In the genomic region with DNA sequence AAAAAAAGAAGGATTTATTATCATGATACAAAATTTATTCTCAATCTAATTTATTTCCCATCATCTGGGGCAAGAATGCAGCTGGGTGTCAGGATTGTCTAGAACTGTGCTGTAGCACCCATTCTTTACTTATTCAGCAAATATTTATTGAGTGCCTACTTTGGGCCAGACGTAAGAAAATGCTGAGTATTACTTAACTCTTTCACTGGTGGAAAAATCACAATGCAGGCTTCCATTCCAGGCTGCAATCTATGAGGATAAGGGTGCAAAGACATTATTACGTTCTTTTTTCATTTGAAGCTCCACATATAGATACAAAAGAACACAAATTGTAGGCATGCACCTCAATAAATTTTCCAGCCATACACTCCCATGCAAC, we compare ENCODE assay signal across 32 cellular contexts.
"Had no signal": no experiment of that assay in that cellular context is flagged by ENCODE, and none has a peak within 500 bp of the region (broad histone marks: within the 10 kb centered on the region; RNA-seq: fewer than 3 reads in every experiment).

No MANE protein-coding gene starts in this region.

- H3K27ac Mint-ChIP-seq: activated CD4-positive, alpha-beta memory T cell treated with anti-CD3 and anti-CD28 coated beads for 36 hours; activated CD4-positive, alpha-beta T cell treated with anti-CD3 and anti-CD28 coated beads for 36 hours; activated CD4-positive, alpha-beta T cell treated with anti-CD3 and anti-CD28 coated beads, Interleukin-2, amount 10 ng/mL, durations not matched to agents 24 days and 14 days; activated CD8-positive, alpha-beta memory T cell treated with anti-CD3 and anti-CD28 coated beads, Interleukin-2, amount 10 ng/mL, durations not matched to agents 7 days and 5 days; activated CD8-positive, alpha-beta T cell treated with anti-CD3 and anti-CD28 coated beads, Interleukin-2, amount 10 ng/mL, durations not matched to agents 7 days and 5 days; activated naive CD4-positive, alpha-beta T cell treated with anti-CD3 and anti-CD28 coated beads for 36 hours; activated naive CD4-positive, alpha-beta T cell treated with anti-CD3 and anti-CD28 coated beads, Interleukin-2, amount 50 U/mL, for 24 hours; activated naive CD8-positive, alpha-beta T cell treated with anti-CD3 and anti-CD28 coated beads for 36 hours; activated naive CD8-positive, alpha-beta T cell treated with anti-CD3 and anti-CD28 coated beads, Interleukin-2, amount 50 U/mL, for 24 hours; activated T-helper 1 cell treated with anti-CD3 and anti-CD28 coated beads, Interleukin-12 subunit alpha, Interleukin-12 subunit beta, Interleukin-2, Interleukin-4 antibody, amounts not matched to agents 30 ng/mL and 10 ng/mL and 1 ng/mL, durations not matched to agents 14 hours and 24 hours and 36 hours; activated T-helper 2 cell treated with anti-CD3 and anti-CD28 coated beads, Interferon-gamma antibody, Interleukin-2, Interleukin-4, amounts not matched to agents 10 μg/mL and 5 μg/mL and 100 μg/mL, durations not matched to agents 14 hours and 24 hours and 36 hours had no signal

- H3K4me3 ChIP-seq: adrenal gland, body of pancreas, cardiac muscle cell, colonic mucosa had no signal

- H3K36me3 Mint-ChIP-seq: activated CD4-positive, alpha-beta memory T cell treated with anti-CD3 and anti-CD28 coated beads for 36 hours; activated CD8-positive, alpha-beta memory T cell treated with anti-CD3 and anti-CD28 coated beads, Interleukin-2, amount 10 ng/mL, durations not matched to agents 7 days and 5 days; activated naive CD4-positive, alpha-beta T cell treated with anti-CD3 and anti-CD28 coated beads, Interleukin-2, amount 50 U/mL, for 24 hours; activated naive CD8-positive, alpha-beta T cell treated with anti-CD3 and anti-CD28 coated beads for 36 hours had no signal

- H3K4me3 Mint-ChIP-seq: activated CD4-positive, alpha-beta memory T cell treated with anti-CD3 and anti-CD28 coated beads for 36 hours; activated CD4-positive, alpha-beta T cell treated with anti-CD3 and anti-CD28 coated beads for 36 hours; activated CD4-positive, alpha-beta T cell treated with anti-CD3 and anti-CD28 coated beads, Interleukin-2, amount 10 ng/mL, durations not matched to agents 24 days and 14 days; activated CD8-positive, alpha-beta memory T cell treated with anti-CD3 and anti-CD28 coated beads, Interleukin-2, amount 10 ng/mL, durations not matched to agents 7 days and 5 days; activated CD8-positive, alpha-beta T cell treated with anti-CD3 and anti-CD28 coated beads, Interleukin-2, amount 10 ng/mL, durations not matched to agents 7 days and 5 days; activated naive CD4-positive, alpha-beta T cell treated with anti-CD3 and anti-CD28 coated beads for 36 hours; activated naive CD4-positive, alpha-beta T cell treated with anti-CD3 and anti-CD28 coated beads, Interleukin-2, amount 50 U/mL, for 24 hours; activated naive CD8-positive, alpha-beta T cell treated with anti-CD3 and anti-CD28 coated beads for 36 hours; activated naive CD8-positive, alpha-beta T cell treated with anti-CD3 and anti-CD28 coated beads, Interleukin-2, amount 50 U/mL, for 24 hours; activated T-helper 1 cell treated with anti-CD3 and anti-CD28 coated beads, Interleukin-12 subunit alpha, Interleukin-12 subunit beta, Interleukin-2, Interleukin-4 antibody, amounts not matched to agents 30 ng/mL and 10 ng/mL and 1 ng/mL, durations not matched to agents 14 hours and 24 hours and 36 hours had no signal

- FAIRE-seq: endometrium, endothelial cell of umbilical vein, frontal cortex had no signal

- H3K4me1 ChIP-seq: adrenal gland, body of pancreas, colonic mucosa had no signal

- H3K9me3 Mint-ChIP-seq: activated CD4-positive, alpha-beta memory T cell treated with anti-CD3 and anti-CD28 coated beads for 36 hours; activated CD4-positive, alpha-beta T cell treated with anti-CD3 and anti-CD28 coated beads, Interleukin-2, amount 10 ng/mL, durations not matched to agents 24 days and 14 days; activated naive CD4-positive, alpha-beta T cell treated with anti-CD3 and anti-CD28 coated beads for 36 hours; activated naive CD4-positive, alpha-beta T cell treated with anti-CD3 and anti-CD28 coated beads, Interleukin-2, amount 50 U/mL, for 24 hours; activated naive CD8-positive, alpha-beta T cell treated with anti-CD3 and anti-CD28 coated beads for 36 hours; activated naive CD8-positive, alpha-beta T cell treated with anti-CD3 and anti-CD28 coated beads, Interleukin-2, amount 50 U/mL, for 24 hours; activated T-helper 1 cell treated with anti-CD3 and anti-CD28 coated beads, Interleukin-12 subunit alpha, Interleukin-12 subunit beta, Interleukin-2, Interleukin-4 antibody, amounts not matched to agents 30 ng/mL and 10 ng/mL and 1 ng/mL, durations not matched to agents 14 hours and 24 hours and 36 hours; activated T-helper 2 cell treated with anti-CD3 and anti-CD28 coated beads, Interferon-gamma antibody, Interleukin-2, Interleukin-4, amounts not matched to agents 10 μg/mL and 5 μg/mL and 100 μg/mL, durations not matched to agents 14 hours and 24 hours and 36 hours had no signal

- H3K27me3 Mint-ChIP-seq: activated CD4-positive, alpha-beta T cell treated with anti-CD3 and anti-CD28 coated beads, Interleukin-2, amount 10 ng/mL, durations not matched to agents 24 days and 14 days; activated naive CD8-positive, alpha-beta T cell treated with anti-CD3 and anti-CD28 coated beads, Interleukin-2, amount 50 U/mL, for 24 hours had no signal

- H3K36me3 ChIP-seq: adrenal gland, cardiac muscle cell, colonic mucosa had no signal

- H3K9me3 ChIP-seq: adrenal gland, body of pancreas, colonic mucosa had no signal

- DNase-seq: activated CD4-positive, alpha-beta memory T cell treated with anti-CD3 and anti-CD28 coated beads for 36 hours; activated CD4-positive, alpha-beta T cell treated with anti-CD3 and anti-CD28 coated beads for 36 hours; activated CD4-positive, alpha-beta T cell treated with anti-CD3 and anti-CD28 coated beads, Interleukin-2, amount 10 ng/mL, durations not matched to agents 24 days and 14 days; activated CD4-positive, CD25-positive, alpha-beta regulatory T cell; activated CD4-positive, CD25-positive, alpha-beta regulatory T cell treated with anti-CD3 and anti-CD28 coated beads, Interleukin-2, amount 50 U/mL, for 72 hours; activated CD8-positive, alpha-beta memory T cell treated with anti-CD3 and anti-CD28 coated beads, Interleukin-2, amount 10 ng/mL, durations not matched to agents 7 days and 5 days; activated CD8-positive, alpha-beta memory T cell treated with anti-CD3 and anti-CD28 coated beads, Interleukin-2, amount 50 U/mL, for 4 hours; activated CD8-positive, alpha-beta T cell treated with anti-CD3 and anti-CD28 coated beads, Interleukin-2, amount 10 ng/mL, durations not matched to agents 7 days and 5 days; activated effector memory CD4-positive, alpha-beta T cell treated with anti-CD3 and anti-CD28 coated beads, Interleukin-2, amount 50 U/mL, for 16 hours; activated naive CD4-positive, alpha-beta T cell treated with anti-CD3 and anti-CD28 coated beads for 36 hours; activated naive CD8-positive, alpha-beta T cell treated with anti-CD3 and anti-CD28 coated beads for 36 hours; activated naive CD8-positive, alpha-beta T cell treated with anti-CD3 and anti-CD28 coated beads, Interleukin-2, amount 50 U/mL, for 24 hours; activated T-cell treated with anti-CD3 and anti-CD28 coated beads, Interleukin-2, amount 50 U/mL, for 1 hour; activated T-cell treated with anti-CD3 and anti-CD28 coated beads, Interleukin-2, amount 50 U/mL, for 48 hours; adrenal gland; amygdala; aorta; body of pancreas; central memory CD4-positive, alpha-beta T cell; cerebellar nuclear complex; colonic mucosa; effector CD8-positive, alpha-beta T cell; foreskin fibroblast; head of caudate nucleus; T-helper 2 cell had no signal

- H3K4me1 Mint-ChIP-seq: activated CD4-positive, alpha-beta T cell treated with anti-CD3 and anti-CD28 coated beads for 36 hours; activated CD4-positive, alpha-beta T cell treated with anti-CD3 and anti-CD28 coated beads, Interleukin-2, amount 10 ng/mL, durations not matched to agents 24 days and 14 days; activated CD8-positive, alpha-beta memory T cell treated with anti-CD3 and anti-CD28 coated beads, Interleukin-2, amount 10 ng/mL, durations not matched to agents 7 days and 5 days; activated naive CD4-positive, alpha-beta T cell treated with anti-CD3 and anti-CD28 coated beads, Interleukin-2, amount 50 U/mL, for 24 hours; activated naive CD8-positive, alpha-beta T cell treated with anti-CD3 and anti-CD28 coated beads, Interleukin-2, amount 50 U/mL, for 24 hours had no signal

- H3K27me3 ChIP-seq: adrenal gland, body of pancreas, cardiac muscle cell, colonic mucosa had no signal

- H3K27ac ChIP-seq: adrenal gland, body of pancreas, cardiac muscle cell, colonic mucosa had no signal

- ATAC-seq: activated CD4-positive, alpha-beta T cell treated with anti-CD3 and anti-CD28 coated beads for 36 hours; activated CD8-positive, alpha-beta memory T cell treated with anti-CD3 and anti-CD28 coated beads, Interleukin-2, amount 10 ng/mL, durations not matched to agents 7 days and 5 days; activated CD8-positive, alpha-beta T cell treated with anti-CD3 and anti-CD28 coated beads, Interleukin-2, amount 10 ng/mL, durations not matched to agents 7 days and 5 days; body of pancreas had no signal
